Comparison of ENCODE assay signal across 1 cellular context in the genomic region with DNA sequence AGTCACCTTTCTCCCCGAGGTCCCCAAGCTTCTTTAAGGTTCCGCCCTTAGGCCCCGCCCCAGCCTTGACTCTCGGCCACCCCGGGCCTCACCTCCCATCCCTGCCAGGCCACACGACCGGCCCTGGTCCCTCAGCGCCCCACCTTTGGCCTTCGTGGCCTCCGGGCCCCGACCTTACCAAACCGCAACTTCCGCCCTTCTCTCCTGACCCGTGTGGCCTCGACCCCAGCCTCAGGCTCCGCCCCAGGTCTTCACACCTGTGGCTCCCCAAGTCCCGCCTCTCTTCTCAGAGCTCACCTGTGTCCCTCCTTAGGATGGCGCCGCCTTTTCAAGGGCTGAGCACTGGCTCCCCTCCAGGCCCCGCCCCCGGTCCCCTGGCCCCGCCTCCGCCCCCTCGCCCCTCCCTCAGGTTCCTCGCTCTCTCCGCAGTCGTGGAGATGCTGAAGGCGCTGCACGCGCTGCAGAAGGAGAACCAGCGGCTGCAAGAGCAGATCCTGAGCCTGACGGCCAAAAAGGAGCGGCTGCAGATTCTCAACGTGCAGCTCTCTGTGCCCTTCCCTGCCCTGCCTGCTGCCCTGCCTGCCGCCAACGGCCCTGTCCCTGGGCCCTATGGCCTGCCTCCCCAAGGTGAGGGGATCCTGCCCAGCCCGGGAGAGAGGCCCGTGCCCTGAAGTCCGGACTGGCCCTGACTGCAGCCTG.
A peak's percentile ranks its signal among the peaks of the same experiment; 100 is the strongest.
TF ChIP-seq lines count a peak whose summit lies in the region.

No MANE protein-coding gene starts in this region.

TF ChIP-seq in HEK293, 187 proteins besides CTCF, POLR2A, EP300 and RAD21 (continued from another document):
- TF ChIP-seq PRDM4 (tag by site-specific recombination; IDR thresholded peaks at IDR 0.05) (no peak), SCRT1 (tag by site-specific recombination; IDR thresholded peaks at IDR 0.05; ENCODE audit: borderline replicate concordance) (peak; percentile 59; the same call in 1 of the 2 replicates), FEZF1 (tag by site-specific recombination; IDR thresholded peaks at IDR 0.05) (no peak), ZNF776 (tag by site-specific recombination; IDR thresholded peaks at IDR 0.05; ENCODE audit: borderline replicate concordance) (no peak), IKZF3 (tag by site-specific recombination; IDR thresholded peaks at IDR 0.05) (no peak), ZNF23 (tag by site-specific recombination; IDR thresholded peaks at IDR 0.05; ENCODE audit: borderline replicate concordance) (no peak), ZSCAN5A (tag by site-specific recombination; IDR thresholded peaks at IDR 0.05) (no peak), ZNF324 (tag by site-specific recombination; IDR thresholded peaks at IDR 0.05) (no peak), ZNF132 (tag by site-specific recombination; IDR thresholded peaks at IDR 0.05; ENCODE audit: borderline replicate concordance) (no peak), ZFP41 (tag by site-specific recombination; IDR thresholded peaks at IDR 0.05; ENCODE audit: borderline replicate concordance) (no peak), SP2 (tag by site-specific recombination; IDR thresholded peaks at IDR 0.05) (peak; percentile 29), ZNF2 (tag by site-specific recombination; IDR thresholded peaks at IDR 0.05) (no peak), GLI2 (tag by site-specific recombination; IDR thresholded peaks at IDR 0.05; ENCODE audit: borderline replicate concordance, low read depth) (no peak), ZNF670 (tag by site-specific recombination; IDR thresholded peaks at IDR 0.05; ENCODE audit: low read depth) (no peak), ZBTB44 (tag by site-specific recombination; IDR thresholded peaks at IDR 0.05) (0 out of 2 replicates have a peak, but pooled peaks have one; percentile 27), SCRT2 (tag by site-specific recombination; IDR thresholded peaks at IDR 0.05) (peak; percentile 59; the same call in 1 of the 2 replicates), ZNF792 (tag by site-specific recombination; IDR thresholded peaks at IDR 0.05) (no peak), ZNF488 (tag by site-specific recombination; IDR thresholded peaks at IDR 0.05) (no peak), ZNF843 (tag by site-specific recombination; IDR thresholded peaks at IDR 0.05) (no peak)
